ENCODE assay signal across 1 cellular context in the genomic region with DNA sequence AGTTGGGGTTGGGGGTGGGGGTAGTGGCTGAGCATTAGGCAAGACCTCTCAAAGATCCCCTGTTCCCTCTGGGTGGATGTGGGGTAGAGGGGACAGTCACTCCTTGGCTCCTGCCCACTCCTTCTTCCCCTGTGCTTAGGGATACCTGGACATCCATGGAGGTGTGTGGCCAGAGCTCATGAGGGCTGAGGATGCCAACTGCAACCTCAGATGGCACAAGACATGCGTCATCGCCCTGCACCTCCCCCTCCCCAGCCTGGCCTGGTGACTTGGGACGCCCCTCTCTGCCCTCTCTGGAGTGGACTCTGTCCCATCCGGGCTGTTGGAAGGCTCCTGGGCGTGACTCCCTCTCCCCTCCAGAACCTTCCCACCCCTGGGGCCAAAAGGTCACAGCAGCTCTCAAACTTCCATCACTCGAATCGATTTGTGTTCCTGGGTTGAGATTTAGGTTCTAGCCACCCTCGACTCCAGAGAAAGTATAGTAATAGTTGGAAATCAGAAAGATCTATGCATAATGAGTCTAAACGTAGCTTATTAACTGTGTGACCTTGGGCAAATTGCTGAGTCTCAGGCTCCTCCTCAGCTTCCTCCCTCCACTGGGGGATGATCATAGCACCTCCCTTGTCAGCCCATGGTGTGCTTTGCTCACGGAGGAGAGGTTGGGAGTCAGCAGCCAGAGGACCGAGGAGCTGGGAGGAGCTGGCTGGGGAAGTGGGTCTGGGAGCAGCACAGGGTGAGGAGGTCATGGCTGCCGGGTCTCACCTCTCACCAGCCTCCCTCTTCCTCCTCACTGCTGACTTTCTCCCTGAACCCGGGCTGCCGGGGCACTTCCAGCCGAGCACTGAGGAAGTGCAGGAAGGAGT.
TF ChIP-seq lines count a peak whose summit lies in the region.

No MANE protein-coding gene starts in this region.

TF ChIP-seq in SK-N-SH, 30 proteins besides CTCF, POLR2A, EP300 and RAD21:
- TF ChIP-seq, protein P1, sequence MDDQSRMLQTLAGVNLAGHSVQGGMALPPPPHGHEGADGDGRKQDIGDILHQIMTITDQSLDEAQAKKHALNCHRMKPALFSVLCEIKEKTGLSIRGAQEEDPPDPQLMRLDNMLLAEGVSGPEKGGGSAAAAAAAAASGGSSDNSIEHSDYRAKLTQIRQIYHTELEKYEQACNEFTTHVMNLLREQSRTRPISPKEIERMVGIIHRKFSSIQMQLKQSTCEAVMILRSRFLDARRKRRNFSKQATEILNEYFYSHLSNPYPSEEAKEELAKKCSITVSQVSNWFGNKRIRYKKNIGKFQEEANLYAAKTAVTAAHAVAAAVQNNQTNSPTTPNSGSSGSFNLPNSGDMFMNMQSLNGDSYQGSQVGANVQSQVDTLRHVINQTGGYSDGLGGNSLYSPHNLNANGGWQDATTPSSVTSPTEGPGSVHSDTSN (IDR thresholded peaks at IDR 0.05) = no peak
- TF ChIP-seq NRF1 (IDR thresholded peaks at IDR 0.05; ENCODE audit: low read depth, low read length) (no peak), FOXM1 (IDR thresholded peaks at IDR 0.05; ENCODE audit: low read depth) (no peak), JUND (IDR thresholded peaks at IDR 0.05) (no peak), EZH2phosphoT487 (IDR thresholded peaks at IDR 0.05; ENCODE audit: borderline replicate concordance, low read depth) (no peak)
TF ChIP-seq in SK-N-SH: peak in this region for 0.
